Comparison of ENCODE assay signal across 8 cellular contexts in the genomic region with DNA sequence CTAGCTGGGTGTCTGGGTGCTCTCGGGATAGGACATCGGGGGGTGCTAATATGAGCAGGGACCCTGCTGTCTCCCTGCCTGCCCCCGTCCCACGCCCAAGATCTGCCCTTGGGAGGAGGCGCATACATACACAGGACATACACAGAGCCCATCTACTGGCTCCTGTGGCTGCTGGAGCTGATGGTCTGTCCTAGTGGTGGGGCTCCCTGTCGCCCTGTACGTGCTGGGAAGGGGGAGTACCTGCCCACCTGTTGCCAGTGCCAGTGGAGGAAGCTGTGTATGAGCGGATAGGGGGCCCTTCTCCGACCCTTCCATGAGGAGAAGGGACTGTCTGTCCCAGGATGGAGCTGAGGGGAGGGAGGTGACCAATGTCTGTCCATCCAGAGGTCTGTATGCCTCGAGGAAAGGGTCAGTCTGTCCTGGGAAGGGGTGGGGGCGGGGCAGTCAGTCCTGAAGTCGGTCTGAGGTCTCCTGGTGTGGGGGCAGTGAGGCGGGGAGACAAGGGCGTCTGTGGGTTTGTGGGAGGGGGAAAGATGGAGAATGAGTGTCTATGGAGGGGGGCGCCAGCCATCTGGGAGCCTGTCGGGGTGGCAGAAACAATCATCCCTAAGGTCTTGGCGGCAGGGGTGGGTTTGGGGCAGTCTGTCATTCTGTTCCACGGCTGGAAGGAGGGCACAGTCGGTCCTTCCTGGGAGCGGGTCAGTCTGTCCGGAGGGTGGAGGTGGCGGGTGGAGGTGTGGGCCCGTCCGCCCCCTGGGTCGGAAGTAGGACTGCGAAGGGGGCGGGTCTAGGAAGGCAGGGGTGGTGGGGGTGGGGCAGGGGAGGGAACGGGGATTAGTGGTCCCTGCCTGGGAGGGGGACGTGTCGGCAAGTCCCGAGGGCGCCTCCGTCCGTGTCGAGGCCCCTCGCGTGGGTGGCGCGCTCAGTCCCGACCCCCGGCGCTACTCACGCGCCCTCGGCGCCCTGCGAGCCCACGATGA. TPM values are rescaled to one million over a fixed set of nuclear protein-coding genes. Genes with fewer than 3 reads are reported as not detected.
DNase-seq lines count a peak whose midpoint lies in the region; ATAC-seq and TF ChIP-seq lines count a peak whose summit lies in the region.

No MANE protein-coding gene starts in this region.

- peaks cover 16% of the 10 kb centered on the region for H3K4me1 ChIP-seq in Panc1 (ENCODE audit: control insufficient read depth, insufficient read depth, low read length)
- peaks cover 28 to 31% of the 10 kb centered on the region in 2 donors for H3K4me1 ChIP-seq in duodenal mucosa (ENCODE audit: control insufficient read depth in 1 of 2, insufficient read depth in 2 of 2, low read length in 2 of 2)
- peaks cover 60% of the 10 kb centered on the region for H3K4me1 ChIP-seq in mononuclear cell (ENCODE audit: insufficient read depth, low read length)

- BruUV-seq in Panc1 (replicated peaks; lab: Mats Ljungman, UMichigan): no TSS peak

- peak; percentile 9 for DNase-seq in NCI-H345 (lab: John Stamatoyannopoulos, UW)
- DNase-seq in NCI-H345 treated with DMSO at 0.1 percent for 48 hours (lab: John Stamatoyannopoulos, UW; ENCODE audit: unreplicated experiment): no peak
- no peak for DNase-seq in Panc1 (ENCODE audit: low read depth, low spot score)
- no peak for DNase-seq in GF-D8 (lab: John Stamatoyannopoulos, UW)
- DNase-seq in OCI-M2 (lab: John Stamatoyannopoulos, UW; ENCODE audit: unreplicated experiment): no peak

- no peaks in the 10 kb centered on the region for H3K27me3 ChIP-seq in Panc1 (ENCODE audit: control insufficient read depth, insufficient read depth, low read length)
- H3K27me3 ChIP-seq in duodenal mucosa (ENCODE audit: control insufficient read depth in 1 of 2, insufficient read depth in 2 of 2, low read length in 2 of 2): no peaks in the 10 kb centered on the region
- no peaks in the 10 kb centered on the region for H3K27me3 ChIP-seq in mononuclear cell (ENCODE audit: insufficient read depth, low read length)

- CTCF ChIA-PET in Panc1 (lab: Charles Lee): interaction anchor here (1.4 to 2.3 kb wide), 2 partner anchors 38 kb away, joined by 5 to 11 read pairs; no protein-coding TSS in a partner anchor

- peak overlapping the region; percentile 68 to 69 for H3K9ac ChIP-seq in duodenal mucosa (ENCODE audit: low read depth in 1 of 2, low read length in 2 of 2)

- no peaks in the 10 kb centered on the region for H3K9me3 ChIP-seq in Panc1 (ENCODE audit: control insufficient read depth, insufficient read depth, low read depth, low read length)
- H3K9me3 ChIP-seq in duodenal mucosa (ENCODE audit: control insufficient read depth in 1 of 2, low read length in 2 of 2): no peaks in the 10 kb centered on the region
- no peaks in the 10 kb centered on the region for H3K9me3 ChIP-seq in mononuclear cell (ENCODE audit: low read depth, low read length)

- POLR2A ChIA-PET in Panc1 (lab: Charles Lee): interaction anchor here (0.6 kb wide), 1 partner anchor 408 kb away, joined by 3 read pairs; no protein-coding TSS in a partner anchor

- in situ Hi-C loops in Panc1 (cut with HindIII; ENCODE audit: low pct_unique_long_range_greater_than_20kb, low sequenced_read_pairs): no loop called here

- intact Hi-C loops in Panc1 (cut with micrococcal nuclease; ENCODE audit: unreplicated experiment): no loop called here

- TF ChIP-seq CTCF in Panc1 (IDR thresholded peaks at IDR 0.05): no peak

- H3K27ac ChIP-seq in Panc1 (ENCODE audit: low read length) (peak overlapping the region; percentile 61; the same call in 1 of the 2 replicates), duodenal mucosa (ENCODE audit: low read depth, low read length) (peak overlapping the region; percentile 52)

- no peaks in the 10 kb centered on the region; the same call in 1 of the 2 replicates for H3K36me3 ChIP-seq in Panc1 (ENCODE audit: control insufficient read depth, insufficient read depth, low read length)
- peaks cover 0 to 14% of the 10 kb centered on the region in 2 donors for H3K36me3 ChIP-seq in duodenal mucosa (ENCODE audit: control insufficient read depth in 1 of 2, insufficient read depth in 2 of 2, low read length in 2 of 2)

- peak; percentile 27 for ATAC-seq in HG02623 (IDR thresholded peaks at IDR 0.05; ENCODE audit: unreplicated experiment)
- ATAC-seq in Panc1: peak; percentile 77

- H3K4me3 ChIP-seq in Panc1 (ENCODE audit: low read depth in 2 of 2, low read length in 2 of 2) (peak overlapping the region; percentile 60 to 61), duodenal mucosa (ENCODE audit: low read depth in 1 of 2, low read length in 2 of 2) (peak overlapping the region; percentile 78 to 81), mononuclear cell (ENCODE audit: low read length) (peak overlapping the region; percentile 70)

RNA-seq across cellular contexts. Expression of a gene that starts 0.7 kb away (rescaled TPM):
- 14.9 TPM for total RNA-seq in Panc1 (2021; ENCODE audit: unreplicated experiment)
- 12.6 TPM for polyA plus RNA-seq in Panc1 (2012; ENCODE audit: insufficient read length)
- 36.0 TPM for total RNA-seq in mononuclear cell

RNA-seq across cellular contexts. Expression of a gene that starts 30.7 kb away (rescaled TPM):
- total RNA-seq in Panc1 (2021; ENCODE audit: unreplicated experiment) (176 TPM), mononuclear cell (94.3 TPM)
- polyA plus RNA-seq in Panc1 (2012; ENCODE audit: insufficient read length): 217 TPM

RNA-seq across cellular contexts. Expression of a gene that starts 30.8 kb away (rescaled TPM):
- total RNA-seq in Panc1 (2021; ENCODE audit: unreplicated experiment) (2.1 TPM), mononuclear cell (4.9 TPM)
- polyA plus RNA-seq in Panc1 (2012; ENCODE audit: insufficient read length): 3.0 TPM

RNA-seq across cellular contexts. Expression of a gene that starts 36.7 kb away (rescaled TPM):
- 6.7 TPM for total RNA-seq in Panc1 (2021; ENCODE audit: unreplicated experiment)
- polyA plus RNA-seq in Panc1 (2012; ENCODE audit: insufficient read length): 16.2 TPM
- total RNA-seq in mononuclear cell: 4.6 TPM

RNA-seq across cellular contexts. Expression of a gene that starts 59.4 kb away (rescaled TPM):
- total RNA-seq in Panc1 (2021; ENCODE audit: unreplicated experiment): not detected
- polyA plus RNA-seq in Panc1 (2012; ENCODE audit: insufficient read length): not detected
- 240 TPM for total RNA-seq in mononuclear cell
